Comparison of ENCODE assay signal across 25 cellular contexts in genomic region chr13:63490149-63490548, GRCh38.
DNase-seq lines count a peak whose midpoint lies in the region; ATAC-seq, FAIRE-seq and TF ChIP-seq lines count a peak whose summit lies in the region.
"Had no signal": no experiment of that assay in that cellular context is flagged by ENCODE, and none has a peak within 500 bp of the region (broad histone marks: within the 10 kb centered on the region; RNA-seq: fewer than 3 reads in every experiment).

No MANE protein-coding gene starts in this region.

- ATAC-seq in HepG2 (no peak), right lobe of liver (no peak), WTC11 (no peak), HG02759 (IDR thresholded peaks at IDR 0.05; ENCODE audit: unreplicated experiment) (no peak)
- ATAC-seq: HCT116 had no signal

- H2AFZ ChIP-seq in HepG2 (ENCODE audit: low read length) = no peak overlapping the region

- H3K9ac ChIP-seq in HepG2 (ENCODE audit: insufficient read depth, low read depth, low read length) = no peak overlapping the region
- H3K9ac ChIP-seq: BLaER1 treated with 17β-estradiol and CSF1 and Interleukin-3, amounts not matched to agents 10 nM and 100 nM had no signal

- no peak overlapping the region for H3K4me3 Mint-ChIP-seq in WTC11
- H3K4me3 Mint-ChIP-seq in activated CD4-positive, alpha-beta memory T cell treated with anti-CD3 and anti-CD28 coated beads, Interleukin-2, amount 10 ng/mL, durations not matched to agents 7 days and 5 days = no peak overlapping the region
- H3K4me3 Mint-ChIP-seq: CD14-positive monocyte; CD4-positive, alpha-beta T cell; CD8-positive, alpha-beta memory T cell had no signal

- H3K27ac Mint-ChIP-seq in WTC11 = no peak overlapping the region
- no peak overlapping the region for H3K27ac Mint-ChIP-seq in activated CD4-positive, alpha-beta memory T cell treated with anti-CD3 and anti-CD28 coated beads, Interleukin-2, amount 10 ng/mL, durations not matched to agents 7 days and 5 days
- H3K27ac Mint-ChIP-seq: CD14-positive monocyte; CD4-positive, alpha-beta T cell; CD8-positive, alpha-beta memory T cell had no signal

- H3K4me2 ChIP-seq in HepG2 (ENCODE audit: low read depth, low read length) = no peak overlapping the region
- H3K4me2 ChIP-seq: BLaER1 treated with 17β-estradiol and CSF1 and Interleukin-3, amounts not matched to agents 10 nM and 100 nM had no signal

- H3K4me1 Mint-ChIP-seq in WTC11 = no peaks in the 10 kb centered on the region
- no peaks in the 10 kb centered on the region for H3K4me1 Mint-ChIP-seq in activated CD4-positive, alpha-beta memory T cell treated with anti-CD3 and anti-CD28 coated beads, Interleukin-2, amount 10 ng/mL, durations not matched to agents 7 days and 5 days
- H3K4me1 Mint-ChIP-seq: CD14-positive monocyte; CD8-positive, alpha-beta memory T cell had no signal

- no peak for FAIRE-seq in HepG2 (lab: Jason Lieb, UNC)
- FAIRE-seq in frontal cortex (lab: Jason Lieb, UNC) = peak; percentile 39
- FAIRE-seq: A204.1, D721Med, GM12891, GM18507 had no signal

- H3K9me3 ChIP-seq in HepG2 (ENCODE audit: low read length) (no peaks in the 10 kb centered on the region), right lobe of liver (no peaks in the 10 kb centered on the region)
- H3K9me3 ChIP-seq: BE2C; BLaER1 treated with 17β-estradiol and CSF1 and Interleukin-3, amounts not matched to agents 10 nM and 100 nM had no signal

- H4K20me1 ChIP-seq in HepG2 (ENCODE audit: insufficient read depth, low read length) = no peaks in the 10 kb centered on the region
- H4K20me1 ChIP-seq: BLaER1 treated with 17β-estradiol and CSF1 and Interleukin-3, amounts not matched to agents 10 nM and 100 nM had no signal

- CTCF ChIA-PET in HepG2 (lab: Yijun Ruan, JAX; ENCODE audit: low intra/inter-chr PET ratio, low total read pairs) = no interaction called here
- CTCF ChIA-PET in WTC11 (lab: Charles Lee) = no interaction called here
- CTCF ChIA-PET in activated CD4-positive, alpha-beta memory T cell treated with anti-CD3 and anti-CD28 coated beads, Interleukin-2, amount 10 ng/mL, durations not matched to agents 7 days and 5 days (lab: Charles Lee) = no interaction called here

- BruUV-seq in HepG2 (replicated peaks; lab: Mats Ljungman, UMichigan) = no TSS peak

- no peak overlapping the region for H3K27ac ChIP-seq in HepG2 (ENCODE audit: extremely low read length, insufficient read depth, low read length)
- H3K27ac ChIP-seq in right lobe of liver = no peak overlapping the region
- H3K27ac ChIP-seq: 22Rv1; BLaER1 treated with 17β-estradiol and CSF1 and Interleukin-3, amounts not matched to agents 10 nM and 100 nM had no signal

- no peaks in the 10 kb centered on the region for H3K36me3 ChIP-seq in HepG2 (replicated peaks in 1 of 2; ENCODE audit: control insufficient read depth in 1 of 2, insufficient read depth in 2 of 2, low read length in 2 of 2)
- no peaks in the 10 kb centered on the region for H3K36me3 ChIP-seq in right lobe of liver
- H3K36me3 ChIP-seq: BE2C; BLaER1 treated with 17β-estradiol and CSF1 and Interleukin-3, amounts not matched to agents 10 nM and 100 nM had no signal

- no peak for DNase-seq in HepG2 (ENCODE audit: low spot score)
- no peak for DNase-seq in right lobe of liver
- no peak for DNase-seq in WTC11 (ENCODE audit: low spot score)
- no peak for DNase-seq in frontal cortex (ENCODE audit: low spot score in 2 of 2)
- DNase-seq in activated CD4-positive, alpha-beta memory T cell treated with anti-CD3 and anti-CD28 coated beads, Interleukin-2, amount 10 ng/mL, durations not matched to agents 7 days and 5 days = no peak
- DNase-seq: ACHN; AML-193; BE2C; CD4-positive, alpha-beta T cell; CD8-positive, alpha-beta memory T cell; DMS 273 treated with DMSO at 0.1 percent for 48 hours; DMS79; EL; GF-D8; GOT3; H7 had no signal

- H3K27me3 ChIP-seq in HepG2 (ENCODE audit: control insufficient read depth in 1 of 2, insufficient read depth in 2 of 2, low read length in 2 of 2) (no peaks in the 10 kb centered on the region), right lobe of liver (no peaks in the 10 kb centered on the region)
- H3K27me3 ChIP-seq: BE2C; BLaER1 treated with 17β-estradiol and CSF1 and Interleukin-3, amounts not matched to agents 10 nM and 100 nM had no signal

- POLR2A ChIA-PET in HepG2 (lab: Yijun Ruan, JAX) = no interaction called here
- POLR2A ChIA-PET in WTC11 (lab: Charles Lee) = no interaction called here
- POLR2A ChIA-PET in activated CD4-positive, alpha-beta memory T cell treated with anti-CD3 and anti-CD28 coated beads, Interleukin-2, amount 10 ng/mL, durations not matched to agents 7 days and 5 days (lab: Charles Lee) = no interaction called here

- H3K4me3 ChIP-seq in HepG2 (replicated peaks in 1 of 3; ENCODE audit: insufficient read depth in 1 of 3, low read depth in 2 of 3, low read length in 3 of 3) (no peak overlapping the region), right lobe of liver (no peak overlapping the region)
- H3K4me3 ChIP-seq: BLaER1 treated with 17β-estradiol and CSF1 and Interleukin-3, amounts not matched to agents 10 nM and 100 nM had no signal

- TF ChIP-seq EP300 in HepG2 (IDR thresholded peaks at IDR 0.05; ENCODE audit: low read depth in 2 of 2, low read length in 2 of 2) (no peak), HepG2 (CRISPR knock-in tag; IDR thresholded peaks at IDR 0.05; ENCODE audit: borderline replicate concordance) (no peak)

- intact Hi-C loops in HepG2 (cut with micrococcal nuclease; ENCODE audit: unreplicated experiment) (no loop called here), right lobe of liver (cut with DNase I) (no loop called here)

- TF ChIP-seq POLR2A in HepG2 (IDR thresholded peaks at IDR 0.05; ENCODE audit: insufficient read depth in 1 of 2, low read depth in 2 of 2, low read length in 2 of 2) (no peak), right lobe of liver (IDR thresholded peaks at IDR 0.05) (no peak)

- H3K27me3 Mint-ChIP-seq in WTC11 (ENCODE audit: low read depth) = no peaks in the 10 kb centered on the region
- H3K27me3 Mint-ChIP-seq in activated CD4-positive, alpha-beta memory T cell treated with anti-CD3 and anti-CD28 coated beads, Interleukin-2, amount 10 ng/mL, durations not matched to agents 7 days and 5 days = no peaks in the 10 kb centered on the region
- H3K27me3 Mint-ChIP-seq: CD4-positive, alpha-beta T cell; CD8-positive, alpha-beta memory T cell had no signal

- no peak for TF ChIP-seq CTCF in HepG2 (CRISPR knock-in tag; IDR thresholded peaks at IDR 0.05)
- TF ChIP-seq CTCF in right lobe of liver (IDR thresholded peaks at IDR 0.05) = no peak
- TF ChIP-seq CTCF in WTC11 (IDR thresholded peaks at IDR 0.05) = no peak

- TF ChIP-seq RAD21 in HepG2 (CRISPR knock-in tag; IDR thresholded peaks at IDR 0.05) = no peak

- no peaks in the 10 kb centered on the region for H3K36me3 Mint-ChIP-seq in WTC11
- H3K36me3 Mint-ChIP-seq in activated CD4-positive, alpha-beta memory T cell treated with anti-CD3 and anti-CD28 coated beads, Interleukin-2, amount 10 ng/mL, durations not matched to agents 7 days and 5 days (ENCODE audit: low read depth) = no peaks in the 10 kb centered on the region
- H3K36me3 Mint-ChIP-seq: CD14-positive monocyte; CD8-positive, alpha-beta memory T cell had no signal

- in situ Hi-C loops in HepG2 (cut with HindIII; ENCODE audit: extremely low pct_ligation_motif_present, low pct_unique_long_range_greater_than_20kb) = no loop called here

- peaks cover 6% of the 10 kb centered on the region; the same call in 1 of the 2 replicates for H3K9me3 Mint-ChIP-seq in WTC11
- H3K9me3 Mint-ChIP-seq in activated CD4-positive, alpha-beta memory T cell treated with anti-CD3 and anti-CD28 coated beads, Interleukin-2, amount 10 ng/mL, durations not matched to agents 7 days and 5 days = peaks cover 5% of the 10 kb centered on the region

- H3K4me1 ChIP-seq in HepG2 (ENCODE audit: insufficient read depth, low read length) = no peaks in the 10 kb centered on the region
- H3K4me1 ChIP-seq in right lobe of liver = no peaks in the 10 kb centered on the region
- H3K4me1 ChIP-seq: BE2C; BLaER1 treated with 17β-estradiol and CSF1 and Interleukin-3, amounts not matched to agents 10 nM and 100 nM had no signal

- H3K79me2 ChIP-seq in HepG2 (ENCODE audit: insufficient read depth, low read length) = no peaks in the 10 kb centered on the region

- 0% methylated on average over 1 of the region's 1 CpG for WGBS in HepG2 (ENCODE audit: low lambda C conversion rate)
- 35% methylated on average over 1 of the region's 1 CpG for WGBS in right lobe of liver (ENCODE audit: insufficient coverage, low coverage, low lambda C conversion rate, missing lambda C conversion rate)

TF ChIP-seq in HepG2, 621 proteins besides CTCF, POLR2A, EP300 and RAD21:
- TF ChIP-seq SMARCC2 (IDR thresholded peaks at IDR 0.05) (no peak), MAFF (IDR thresholded peaks at IDR 0.05; ENCODE audit: low read depth, low read length) (peak; percentile 98), MAFK (conservative IDR thresholded peaks at IDR 0.05 in 1 of 2, IDR thresholded peaks at IDR 0.05 in 1 of 2; ENCODE audit: low read length in 2 of 2) (peak; percentile 96 to 99), NCOA1 (CRISPR knock-in tag; IDR thresholded peaks at IDR 0.05) (no peak), RBM39 (IDR thresholded peaks at IDR 0.05; ENCODE audit: low read depth, low read length, poor library complexity, severe bottlenecking) (no peak), NFKB2 (CRISPR knock-in tag; IDR thresholded peaks at IDR 0.05; ENCODE audit: borderline replicate concordance) (no peak), PHB2 (IDR thresholded peaks at IDR 0.05; ENCODE audit: partially characterized antibody) (no peak), DNMT3B (CRISPR knock-in tag; conservative IDR thresholded peaks at IDR 0.05) (no peak), STAT5B (CRISPR knock-in tag; IDR thresholded peaks at IDR 0.05) (no peak)

TF ChIP-seq in WTC11, 78 proteins besides CTCF, POLR2A, EP300 and RAD21:
- TF ChIP-seq HMGA2 (CRISPR knock-in tag; IDR thresholded peaks at IDR 0.05) = 0 out of 2 replicates have a peak, but pooled peaks have one; percentile 7
- TF ChIP-seq RORB (CRISPR knock-in tag; IDR thresholded peaks at IDR 0.05) = no peak
